In the genomic region with DNA sequence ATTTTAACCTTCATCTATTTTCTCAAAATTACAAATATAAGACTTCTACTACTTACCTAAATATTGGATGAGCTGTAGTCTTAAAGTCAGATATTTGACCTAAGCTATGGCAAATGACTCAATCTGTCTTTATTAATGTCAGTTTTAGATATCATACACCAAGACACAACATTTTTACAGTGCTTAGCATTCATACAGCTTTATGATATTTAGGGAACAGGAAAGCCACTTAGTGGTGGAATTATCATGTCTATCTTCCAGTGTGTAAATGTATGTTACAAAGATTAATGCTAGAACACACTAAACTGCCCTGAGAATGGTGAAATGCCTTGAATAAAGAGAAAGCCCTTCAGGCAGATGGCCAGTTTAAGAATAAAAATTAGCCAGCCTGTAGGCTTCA, we compare ENCODE assay signal across 17 cellular contexts.
DNase-seq lines count a peak whose midpoint lies in the region; ATAC-seq and TF ChIP-seq lines count a peak whose summit lies in the region.
"Had no signal": no experiment of that assay in that cellular context is flagged by ENCODE, and none has a peak within 500 bp of the region (broad histone marks: within the 10 kb centered on the region; RNA-seq: fewer than 3 reads in every experiment).

No MANE protein-coding gene starts in this region.

- H3K9me3 ChIP-seq in neural progenitor cell (ENCODE audit: low read depth) (no peaks in the 10 kb centered on the region), GM23248 (ENCODE audit: low read depth) (no peaks in the 10 kb centered on the region)
- no peaks in the 10 kb centered on the region for H3K9me3 ChIP-seq in effector memory CD4-positive, alpha-beta T cell (ENCODE audit: control insufficient read depth, low read length)
- H3K9me3 ChIP-seq: Caco-2 had no signal

- no peak for TF ChIP-seq CTCF in neural progenitor cell (IDR thresholded peaks at IDR 0.05)

- no peak for ATAC-seq in SK-N-SH treated with all-trans-retinoic acid at 6 μM for 48 hours
- ATAC-seq: CD8-positive, alpha-beta T cell; GM12878; GM23338; HCT116 had no signal

- no peaks in the 10 kb centered on the region for H3K79me2 ChIP-seq in neural progenitor cell (ENCODE audit: low read depth)
- no peaks in the 10 kb centered on the region for H3K79me2 ChIP-seq in GM23248 (ENCODE audit: insufficient read depth)

- peaks cover 5% of the 10 kb centered on the region for H3K4me1 Mint-ChIP-seq in neural progenitor cell
- H3K4me1 Mint-ChIP-seq: CD4-positive, CD25-positive, alpha-beta regulatory T cell had no signal

- H3F3A ChIP-seq in neural progenitor cell (ENCODE audit: low read depth) (no peaks in the 10 kb centered on the region), GM23248 (ENCODE audit: insufficient read depth) (no peaks in the 10 kb centered on the region)

- H3K36me3 ChIP-seq in neural progenitor cell: no peaks in the 10 kb centered on the region
- H3K36me3 ChIP-seq in effector memory CD4-positive, alpha-beta T cell (ENCODE audit: control insufficient read depth, insufficient read depth, low read length): no peaks in the 10 kb centered on the region
- no peaks in the 10 kb centered on the region for H3K36me3 ChIP-seq in GM23248 (ENCODE audit: low read depth)

- no peaks in the 10 kb centered on the region for H3K4me1 ChIP-seq in neural progenitor cell
- H3K4me1 ChIP-seq in effector memory CD4-positive, alpha-beta T cell (ENCODE audit: control insufficient read depth, insufficient read depth, low read length, poor library complexity, severe bottlenecking): no peaks in the 10 kb centered on the region
- H3K4me1 ChIP-seq in GM23248 (ENCODE audit: insufficient read depth): no peaks in the 10 kb centered on the region

- no peaks in the 10 kb centered on the region for H3K36me3 Mint-ChIP-seq in neural progenitor cell
- H3K36me3 Mint-ChIP-seq: CD4-positive, CD25-positive, alpha-beta regulatory T cell; CD8-positive, alpha-beta T cell had no signal

- H3K4me3 ChIP-seq in neural progenitor cell (no peak overlapping the region), GM23248 (no peak overlapping the region)
- no peak overlapping the region for H3K4me3 ChIP-seq in effector memory CD4-positive, alpha-beta T cell (ENCODE audit: insufficient read depth, low read depth, low read length, poor library complexity, severe bottlenecking)
- H3K4me3 ChIP-seq: GM12878, GM23338 had no signal

- H2AFZ ChIP-seq in neural progenitor cell (replicated peaks) (peak overlapping the region; percentile 30), GM23248 (no peak overlapping the region)

- in situ Hi-C loops in GM23248 (cut with MboI): no loop called here

- H4K20me1 ChIP-seq in neural progenitor cell (ENCODE audit: low read depth) (no peaks in the 10 kb centered on the region), GM23248 (ENCODE audit: insufficient read depth) (no peaks in the 10 kb centered on the region)

- H3K9ac ChIP-seq in neural progenitor cell (no peak overlapping the region), GM23248 (no peak overlapping the region)

- no peak overlapping the region for H3K27ac ChIP-seq in neural progenitor cell
- H3K27ac ChIP-seq in effector memory CD4-positive, alpha-beta T cell (ENCODE audit: insufficient read depth, low read length, poor library complexity, severe bottlenecking): no peak overlapping the region
- no peak overlapping the region for H3K27ac ChIP-seq in GM23248

- peaks cover 4% of the 10 kb centered on the region for H3K9me3 Mint-ChIP-seq in neural progenitor cell
- H3K9me3 Mint-ChIP-seq: CD8-positive, alpha-beta T cell; H9 had no signal

- H3K27me3 ChIP-seq in neural progenitor cell (no peaks in the 10 kb centered on the region), GM23248 (replicated peaks; ENCODE audit: insufficient read depth) (no peaks in the 10 kb centered on the region; the same call in 1 of the 2 replicates)
- no peaks in the 10 kb centered on the region for H3K27me3 ChIP-seq in effector memory CD4-positive, alpha-beta T cell (replicated peaks; ENCODE audit: control insufficient read depth, insufficient read depth, low read length, poor library complexity, severe bottlenecking)

- H3K4me2 ChIP-seq in neural progenitor cell: no peak overlapping the region
- no peak overlapping the region for H3K4me2 ChIP-seq in GM23248 (ENCODE audit: unreplicated experiment)
- H3K4me2 ChIP-seq: GM23338 had no signal

- DNase-seq in OCI-M1 (lab: John Stamatoyannopoulos, UW): peak; percentile 43
- no peak for DNase-seq in neural progenitor cell (ENCODE audit: low spot score)
- DNase-seq in effector memory CD4-positive, alpha-beta T cell: no peak
- no peak for DNase-seq in GM23248
- DNase-seq in GM03348 (ENCODE audit: low spot score): no peak
- DNase-seq: 8988T; C1 segment of cervical spinal cord; Caco-2; CD4-positive, CD25-positive, alpha-beta regulatory T cell; CD8-positive, alpha-beta T cell; DMS153; DND-41; H9 had no signal

- no peak overlapping the region for H3K4me3 Mint-ChIP-seq in neural progenitor cell
- H3K4me3 Mint-ChIP-seq: CD4-positive, CD25-positive, alpha-beta regulatory T cell; CD8-positive, alpha-beta T cell; GM23338; H9 had no signal

- no peak overlapping the region for H3K27ac Mint-ChIP-seq in neural progenitor cell
- H3K27ac Mint-ChIP-seq: CD4-positive, CD25-positive, alpha-beta regulatory T cell; CD8-positive, alpha-beta T cell; GM23338; H9 had no signal

- H3K9me2 ChIP-seq in GM23248 (ENCODE audit: insufficient read depth): no peaks in the 10 kb centered on the region; the same call in 1 of the 2 replicates

- H3K27me3 Mint-ChIP-seq in neural progenitor cell (ENCODE audit: insufficient read depth, low read depth): no peaks in the 10 kb centered on the region
- H3K27me3 Mint-ChIP-seq: CD4-positive, CD25-positive, alpha-beta regulatory T cell had no signal

TF ChIP-seq in SK-N-SH treated with all-trans-retinoic acid at 6 μM for 48 hours, 23 proteins besides CTCF, POLR2A, EP300 and RAD21 (continues in another document):
- TF ChIP-seq TOX (CRISPR knock-in tag; IDR thresholded peaks at IDR 0.05; ENCODE audit: borderline replicate concordance): no peak
- no peak for TF ChIP-seq ZFP30 (CRISPR knock-in tag; IDR thresholded peaks at IDR 0.05)
- 0 out of 2 replicates have a peak, but pooled peaks have one; percentile 48 for TF ChIP-seq ZFP3 (CRISPR knock-in tag; IDR thresholded peaks at IDR 0.05)
- TF ChIP-seq, protein P1, sequence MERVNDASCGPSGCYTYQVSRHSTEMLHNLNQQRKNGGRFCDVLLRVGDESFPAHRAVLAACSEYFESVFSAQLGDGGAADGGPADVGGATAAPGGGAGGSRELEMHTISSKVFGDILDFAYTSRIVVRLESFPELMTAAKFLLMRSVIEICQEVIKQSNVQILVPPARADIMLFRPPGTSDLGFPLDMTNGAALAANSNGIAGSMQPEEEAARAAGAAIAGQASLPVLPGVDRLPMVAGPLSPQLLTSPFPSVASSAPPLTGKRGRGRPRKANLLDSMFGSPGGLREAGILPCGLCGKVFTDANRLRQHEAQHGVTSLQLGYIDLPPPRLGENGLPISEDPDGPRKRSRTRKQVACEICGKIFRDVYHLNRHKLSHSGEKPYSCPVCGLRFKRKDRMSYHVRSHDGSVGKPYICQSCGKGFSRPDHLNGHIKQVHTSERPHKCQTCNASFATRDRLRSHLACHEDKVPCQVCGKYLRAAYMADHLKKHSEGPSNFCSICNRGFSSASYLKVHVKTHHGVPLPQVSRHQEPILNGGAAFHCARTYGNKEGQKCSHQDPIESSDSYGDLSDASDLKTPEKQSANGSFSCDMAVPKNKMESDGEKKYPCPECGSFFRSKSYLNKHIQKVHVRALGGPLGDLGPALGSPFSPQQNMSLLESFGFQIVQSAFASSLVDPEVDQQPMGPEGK (CRISPR knock-in tag; IDR thresholded peaks at IDR 0.05; ENCODE audit: borderline replicate concordance): no peak
- TF ChIP-seq ZNF8 (CRISPR knock-in tag; IDR thresholded peaks at IDR 0.05): no peak
- no peak for TF ChIP-seq ARNTL (CRISPR knock-in tag; IDR thresholded peaks at IDR 0.05; ENCODE audit: borderline replicate concordance, low read depth)
- TF ChIP-seq ZNF565 (CRISPR knock-in tag; conservative IDR thresholded peaks at IDR 0.05; ENCODE audit: low read depth): peak; percentile 23; the same call in 1 of the 2 replicates
- TF ChIP-seq, protein P2, sequence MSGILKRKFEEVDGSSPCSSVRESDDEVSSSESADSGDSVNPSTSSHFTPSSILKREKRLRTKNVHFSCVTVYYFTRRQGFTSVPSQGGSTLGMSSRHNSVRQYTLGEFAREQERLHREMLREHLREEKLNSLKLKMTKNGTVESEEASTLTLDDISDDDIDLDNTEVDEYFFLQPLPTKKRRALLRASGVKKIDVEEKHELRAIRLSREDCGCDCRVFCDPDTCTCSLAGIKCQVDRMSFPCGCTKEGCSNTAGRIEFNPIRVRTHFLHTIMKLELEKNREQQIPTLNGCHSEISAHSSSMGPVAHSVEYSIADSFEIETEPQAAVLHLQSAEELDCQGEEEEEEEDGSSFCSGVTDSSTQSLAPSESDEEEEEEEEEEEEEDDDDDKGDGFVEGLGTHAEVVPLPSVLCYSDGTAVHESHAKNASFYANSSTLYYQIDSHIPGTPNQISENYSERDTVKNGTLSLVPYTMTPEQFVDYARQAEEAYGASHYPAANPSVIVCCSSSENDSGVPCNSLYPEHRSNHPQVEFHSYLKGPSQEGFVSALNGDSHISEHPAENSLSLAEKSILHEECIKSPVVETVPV (CRISPR knock-in tag; IDR thresholded peaks at IDR 0.05): peak; percentile 75; the same call in 1 of the 2 replicates
- TF ChIP-seq ESRRG (CRISPR knock-in tag; IDR thresholded peaks at IDR 0.05): peak; percentile 93
- peak; percentile 74 for TF ChIP-seq TSHZ2 (CRISPR knock-in tag; IDR thresholded peaks at IDR 0.05)
